8 cellular contexts compared by ENCODE assay signal in the genomic region with DNA sequence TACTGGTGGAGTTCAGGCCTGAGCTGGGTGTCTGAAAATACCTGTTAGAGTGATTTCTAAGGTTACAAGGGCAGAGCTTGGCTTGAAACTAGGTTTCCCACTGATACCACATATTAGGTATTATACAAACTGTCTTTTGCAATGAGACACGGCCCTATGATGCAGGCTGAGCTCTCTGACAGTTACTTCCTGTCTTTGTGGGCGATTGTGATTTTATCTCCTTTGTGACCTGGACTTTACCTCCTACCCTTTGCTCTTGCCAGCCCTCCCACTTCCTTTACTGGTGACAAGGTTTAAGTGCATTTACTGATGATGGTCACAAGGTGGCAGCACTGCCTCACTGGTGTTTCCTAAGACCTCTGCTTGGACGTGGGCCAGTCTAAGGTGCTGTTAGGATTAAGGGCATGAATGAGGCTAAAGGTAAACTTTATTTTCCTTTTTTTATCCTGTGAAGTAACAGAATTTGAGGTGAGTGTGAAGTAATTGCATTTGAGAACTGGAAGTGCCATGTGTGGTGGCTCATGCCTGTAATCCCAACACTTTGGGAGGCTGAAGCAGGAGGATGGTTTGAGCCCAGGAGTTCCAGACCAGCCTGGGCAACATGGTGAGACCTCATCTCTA. TPM values are rescaled to one million over a fixed set of nuclear protein-coding genes. Genes with fewer than 3 reads are reported as not detected.
A peak's percentile ranks its signal among the peaks of the same experiment; 100 is the strongest.
DNase-seq lines count a peak whose midpoint lies in the region; ATAC-seq and TF ChIP-seq lines count a peak whose summit lies in the region.

No MANE protein-coding gene starts in this region.

- intact Hi-C loops in cardiac septum (cut with DNase I) (loop anchor here (2.0 kb wide), 1 partner anchor 78 kb away; a partner anchor contains a TSS), aorta (cut with DNase I) (loop anchor here in 1 of 2 donors (2.0 kb wide), 1 partner anchor 78 kb away; a partner anchor contains a TSS)

- H3K4me2 ChIP-seq in GM23338 (no peak overlapping the region), SU-DHL-6 (ENCODE audit: low read depth, low read length, poor library complexity, severe bottlenecking) (no peak overlapping the region)

- H2AFZ ChIP-seq in GM23338 = no peak overlapping the region
- H2AFZ ChIP-seq in SU-DHL-6 (ENCODE audit: low read depth, low read length, severe bottlenecking) = no peak overlapping the region

- H3K79me2 ChIP-seq in GM23338 (replicated peaks; ENCODE audit: insufficient read depth) (no peaks in the 10 kb centered on the region), SU-DHL-6 (ENCODE audit: insufficient read depth, low read length) (no peaks in the 10 kb centered on the region)

- H3K27ac ChIP-seq in GM23338 (ENCODE audit: low read depth) = no peak overlapping the region
- no peak overlapping the region for H3K27ac ChIP-seq in SU-DHL-6 (ENCODE audit: low read depth, low read length)
- H3K27ac ChIP-seq in aorta (ENCODE audit: low read depth in 1 of 2, low read length in 2 of 2) = no peak overlapping the region

- H3F3A ChIP-seq in GM23338 (replicated peaks; ENCODE audit: low read depth) (no peaks in the 10 kb centered on the region), SU-DHL-6 (ENCODE audit: insufficient read depth) (no peaks in the 10 kb centered on the region)

- H4K20me1 ChIP-seq in GM23338 (replicated peaks; ENCODE audit: insufficient read depth) (no peaks in the 10 kb centered on the region), SU-DHL-6 (ENCODE audit: low read depth, low read length) (no peaks in the 10 kb centered on the region)

- ATAC-seq in GM23338 = peak; percentile 97
- ATAC-seq in activated naive CD8-positive, alpha-beta T cell treated with anti-CD3 and anti-CD28 coated beads, Interleukin-2, amount 50 U/mL, for 24 hours = peak; percentile 96
- ATAC-seq in aorta (ENCODE audit: low FRiP score) = peak; percentile 89

- WGBS in aorta, 2 donors = 3% methylated on average over 3 of the region's 3 CpGs

- no peak overlapping the region for H3K4me3 Mint-ChIP-seq in GM23338
- H3K4me3 Mint-ChIP-seq in activated naive CD8-positive, alpha-beta T cell treated with anti-CD3 and anti-CD28 coated beads, Interleukin-2, amount 50 U/mL, for 24 hours = no peak overlapping the region

- H3K9me3 Mint-ChIP-seq in GM23338 = no peaks in the 10 kb centered on the region
- no peaks in the 10 kb centered on the region for H3K9me3 Mint-ChIP-seq in activated naive CD8-positive, alpha-beta T cell treated with anti-CD3 and anti-CD28 coated beads, Interleukin-2, amount 50 U/mL, for 24 hours

- H3K27me3 ChIP-seq in GM23338 (ENCODE audit: insufficient read depth) (no peaks in the 10 kb centered on the region), SU-DHL-6 (ENCODE audit: low read length) (no peaks in the 10 kb centered on the region), aorta (ENCODE audit: control insufficient read depth in 1 of 2, insufficient read depth in 2 of 2, low read length in 1 of 2) (no peaks in the 10 kb centered on the region)

- H3K9me3 ChIP-seq in SU-DHL-6 (ENCODE audit: insufficient read depth, low read length) (no peaks in the 10 kb centered on the region), aorta (ENCODE audit: control insufficient read depth, low read length) (no peaks in the 10 kb centered on the region)

- no peak overlapping the region for H3K9ac ChIP-seq in SU-DHL-6 (ENCODE audit: low read length)

- H3K27me3 Mint-ChIP-seq in GM23338 (ENCODE audit: insufficient read depth, low read depth, poor library complexity) = no peaks in the 10 kb centered on the region
- peaks cover 4% of the 10 kb centered on the region for H3K27me3 Mint-ChIP-seq in activated naive CD8-positive, alpha-beta T cell treated with anti-CD3 and anti-CD28 coated beads, Interleukin-2, amount 50 U/mL, for 24 hours

- H3K4me1 Mint-ChIP-seq in GM23338 = peaks cover 11% of the 10 kb centered on the region
- H3K4me1 Mint-ChIP-seq in activated naive CD8-positive, alpha-beta T cell treated with anti-CD3 and anti-CD28 coated beads, Interleukin-2, amount 50 U/mL, for 24 hours = peaks cover 6% of the 10 kb centered on the region

- TF ChIP-seq CTCF in GM23338 (conservative IDR thresholded peaks at IDR 0.05; ENCODE audit: low read depth in 2 of 2) = peak; percentile 99 to 100
- TF ChIP-seq CTCF in SU-DHL-6 (IDR thresholded peaks at IDR 0.05; ENCODE audit: insufficient read depth, low read length, poor library complexity, severe bottlenecking) = peak; percentile 90

- DNase-seq in DMS53 treated with DMSO at 0.1 percent for 48 hours (lab: John Stamatoyannopoulos, UW; ENCODE audit: unreplicated experiment) (peak; percentile 90), GM23338 (ENCODE audit: low spot score) (peak; percentile 89), NCI-H1092 (lab: John Stamatoyannopoulos, UW) (peak; percentile 48), cardiac septum (ENCODE audit: low spot score) (peak; percentile 89), pulmonary artery endothelial cell (ENCODE audit: low read depth, low spot score) (peak; percentile 54), aorta (peak; percentile 80 to 81)
- peak; percentile 73 for DNase-seq in activated naive CD8-positive, alpha-beta T cell treated with anti-CD3 and anti-CD28 coated beads, Interleukin-2, amount 50 U/mL, for 24 hours

- H3K36me3 ChIP-seq in GM23338 (ENCODE audit: insufficient read depth) = no peaks in the 10 kb centered on the region
- H3K36me3 ChIP-seq in SU-DHL-6 (ENCODE audit: low read length) = no peaks in the 10 kb centered on the region
- no peaks in the 10 kb centered on the region for H3K36me3 ChIP-seq in aorta (ENCODE audit: control insufficient read depth in 1 of 2, insufficient read depth in 2 of 2, low read length in 1 of 2)

- no peak overlapping the region for H3K27ac Mint-ChIP-seq in GM23338
- H3K27ac Mint-ChIP-seq in activated naive CD8-positive, alpha-beta T cell treated with anti-CD3 and anti-CD28 coated beads, Interleukin-2, amount 50 U/mL, for 24 hours = no peak overlapping the region

- H3K4me1 ChIP-seq in GM23338 (ENCODE audit: insufficient read depth) = peaks cover 23% of the 10 kb centered on the region
- H3K4me1 ChIP-seq in aorta (ENCODE audit: control insufficient read depth in 1 of 2, insufficient read depth in 2 of 2, low read length in 2 of 2) = no peaks in the 10 kb centered on the region

- H3K4me3 ChIP-seq in GM23338 (no peak overlapping the region), SU-DHL-6 (ENCODE audit: insufficient read depth, low read length, poor library complexity, severe bottlenecking) (no peak overlapping the region), aorta (ENCODE audit: low read length in 2 of 2) (no peak overlapping the region)

- no peaks in the 10 kb centered on the region; the same call in 2 of the 3 replicates for H3K36me3 Mint-ChIP-seq in GM23338 (ENCODE audit: low read depth)
- H3K36me3 Mint-ChIP-seq in activated naive CD8-positive, alpha-beta T cell treated with anti-CD3 and anti-CD28 coated beads, Interleukin-2, amount 50 U/mL, for 24 hours (ENCODE audit: low read depth) = no peaks in the 10 kb centered on the region

- H3K9me2 ChIP-seq in GM23338 (ENCODE audit: insufficient read depth) (no peaks in the 10 kb centered on the region), SU-DHL-6 (replicated peaks; ENCODE audit: insufficient read depth, low read length) (no peaks in the 10 kb centered on the region)

TF ChIP-seq in GM23338, 12 proteins besides CTCF, POLR2A, EP300 and RAD21 (continues in another document):
- no peak for TF ChIP-seq EZH2phosphoT487 (IDR thresholded peaks at IDR 0.05; ENCODE audit: unreplicated experiment)
- no peak for TF ChIP-seq NANOG (IDR thresholded peaks at IDR 0.05; ENCODE audit: borderline replicate concordance)
- TF ChIP-seq ZNF331 (CRISPR knock-in tag; IDR thresholded peaks at IDR 0.05; ENCODE audit: low read depth) = no peak
- TF ChIP-seq POLR2AphosphoS5 (IDR thresholded peaks at IDR 0.05; ENCODE audit: low read depth) = no peak
- TF ChIP-seq CREB1 (CRISPR knock-in tag; IDR thresholded peaks at IDR 0.05; ENCODE audit: low read depth) = 0 out of 2 replicates have a peak, but pooled peaks have one; percentile 6

RNA-seq across cellular contexts. Expression of a gene that starts 7.7 kb away (rescaled TPM):
- not detected in 2 replicates for total RNA-seq in GM23338 (2014; rRNA removed; shearing (Covaris generic))
- polyA plus RNA-seq in GM23338 (2016; fragmentation: Nextera tagmentation; extraction: Ambion mirVana) (0.39 TPM in 1 of 2 replicates, not detected in the other), aorta (under 1 TPM; 0.08 to 0.38 TPM)
- total RNA-seq in cardiac septum (not detected), pulmonary artery endothelial cell (not detected in 2 replicates), aorta (not detected)

RNA-seq across cellular contexts. Expression of a gene that starts 23.2 kb away (rescaled TPM):
- 10.9 and 16.2 TPM in 2 replicates for total RNA-seq in GM23338 (2014; rRNA removed; shearing (Covaris generic))
- polyA plus RNA-seq in GM23338 (2016; fragmentation: Nextera tagmentation; extraction: Ambion mirVana) (4.3 and 5.8 TPM in 2 replicates), aorta (1 to 10 TPM; 1.4 to 3.6 TPM)
- total RNA-seq in cardiac septum (54.9 TPM), pulmonary artery endothelial cell (4.8 and 9.1 TPM in 2 replicates), aorta (10 to 100 TPM in 1 of 2 donors, 1 to 10 TPM in 1; 7.4 to 12.1 TPM)
